In the genomic region with DNA sequence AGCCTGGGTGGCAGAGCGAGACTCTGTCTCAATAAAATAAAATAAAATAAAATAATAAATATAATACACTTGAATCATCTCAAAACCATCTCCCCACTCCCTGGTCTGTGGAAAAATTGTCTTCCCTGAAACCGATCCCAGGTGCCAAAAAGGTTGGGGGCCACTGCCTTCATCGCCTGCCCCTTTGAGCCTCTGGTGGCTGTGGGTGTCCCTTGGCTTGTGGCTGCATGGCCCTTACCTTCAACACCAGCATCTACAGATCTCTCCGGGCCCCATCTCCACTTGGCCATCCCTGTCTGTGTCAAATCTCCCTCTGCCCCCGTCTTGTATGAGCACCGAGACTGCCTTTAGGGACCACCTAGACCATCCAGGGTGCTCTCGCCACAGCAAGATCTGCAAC, we compare ENCODE assay signal across 2 cellular contexts.
TF ChIP-seq lines count a peak whose summit lies in the region.

No MANE protein-coding gene starts in this region.

TF ChIP-seq in A549, 52 proteins besides CTCF, POLR2A, EP300 and RAD21 (continued from another document):
- TF ChIP-seq KDM1A (IDR thresholded peaks at IDR 0.05; ENCODE audit: low read depth) (no peak), CEBPB (IDR thresholded peaks at IDR 0.05) (no peak), KDM5A (IDR thresholded peaks at IDR 0.05) (no peak), HOXB13 (CRISPR knock-in tag; IDR thresholded peaks at IDR 0.05; ENCODE audit: low read depth) (no peak)

TF ChIP-seq in HCT116, 20 proteins besides CTCF, POLR2A, EP300 and RAD21 (continued from another document):
- no peak for TF ChIP-seq POLR2AphosphoS5 (IDR thresholded peaks at IDR 0.05; ENCODE audit: low read depth, low read length)
- TF ChIP-seq TCF7L2 (IDR thresholded peaks at IDR 0.05; ENCODE audit: borderline replicate concordance, extremely low read depth, insufficient read depth, insufficient read length): no peak
- TF ChIP-seq CEBPB (IDR thresholded peaks at IDR 0.05; ENCODE audit: low read depth): no peak
- no peak for TF ChIP-seq SRF (IDR thresholded peaks at IDR 0.05; ENCODE audit: low read depth)
